In the genomic region with DNA sequence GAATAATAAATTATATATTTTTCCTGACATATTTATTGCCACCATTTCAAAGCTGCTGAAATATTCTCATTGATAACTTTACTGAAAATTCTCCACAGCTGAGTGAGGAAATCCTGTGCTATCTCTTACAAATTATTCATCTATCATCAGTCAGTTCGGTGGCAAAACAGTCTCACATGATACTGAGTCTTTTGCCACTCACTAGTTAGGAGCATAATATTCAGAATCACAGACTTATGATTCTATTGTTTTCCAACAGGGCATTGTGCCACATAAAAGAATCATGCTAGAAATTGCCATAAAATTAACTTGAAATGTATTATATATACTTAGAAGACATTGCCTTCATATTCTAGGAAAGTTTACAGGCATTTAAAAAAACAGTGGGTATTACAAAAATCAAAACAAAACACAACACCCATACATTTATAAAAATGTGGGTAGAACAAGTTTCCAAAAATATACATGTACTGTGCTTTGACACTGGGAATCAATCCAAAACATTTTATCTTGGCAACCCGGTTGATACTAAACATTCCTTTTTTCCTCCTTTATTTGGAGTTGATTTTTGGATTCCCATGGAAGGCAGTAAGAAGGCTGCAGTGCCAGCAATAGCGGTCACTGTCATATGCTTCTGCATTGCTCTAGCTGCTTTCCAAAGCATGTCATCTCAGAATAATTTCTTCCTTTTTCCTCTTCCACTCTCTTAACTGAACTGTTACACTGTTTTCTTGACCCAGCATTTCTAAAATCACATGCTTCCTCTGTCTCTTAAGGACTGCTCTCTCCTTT, we compare ENCODE assay signal across 2 cellular contexts.
TF ChIP-seq lines count a peak whose summit lies in the region.

No MANE protein-coding gene starts in this region.

TF ChIP-seq in liver, 16 proteins besides CTCF, POLR2A, EP300 and RAD21:
- peak; percentile 68 for TF ChIP-seq NR2F2 (IDR thresholded peaks at IDR 0.05)
- TF ChIP-seq, protein P1, sequence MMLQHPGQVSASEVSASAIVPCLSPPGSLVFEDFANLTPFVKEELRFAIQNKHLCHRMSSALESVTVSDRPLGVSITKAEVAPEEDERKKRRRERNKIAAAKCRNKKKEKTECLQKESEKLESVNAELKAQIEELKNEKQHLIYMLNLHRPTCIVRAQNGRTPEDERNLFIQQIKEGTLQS (IDR thresholded peaks at IDR 0.05), result no peak

TF ChIP-seq in HepG2, 621 proteins besides CTCF, POLR2A, EP300 and RAD21:
- TF ChIP-seq, protein P2, sequence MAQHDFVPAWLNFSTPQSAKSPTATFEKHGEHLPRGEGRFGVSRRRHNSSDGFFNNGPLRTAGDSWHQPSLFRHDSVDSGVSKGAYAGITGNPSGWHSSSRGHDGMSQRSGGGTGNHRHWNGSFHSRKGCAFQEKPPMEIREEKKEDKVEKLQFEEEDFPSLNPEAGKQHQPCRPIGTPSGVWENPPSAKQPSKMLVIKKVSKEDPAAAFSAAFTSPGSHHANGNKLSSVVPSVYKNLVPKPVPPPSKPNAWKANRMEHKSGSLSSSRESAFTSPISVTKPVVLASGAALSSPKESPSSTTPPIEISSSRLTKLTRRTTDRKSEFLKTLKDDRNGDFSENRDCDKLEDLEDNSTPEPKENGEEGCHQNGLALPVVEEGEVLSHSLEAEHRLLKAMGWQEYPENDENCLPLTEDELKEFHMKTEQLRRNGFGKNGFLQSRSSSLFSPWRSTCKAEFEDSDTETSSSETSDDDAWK (CRISPR knock-in tag; IDR thresholded peaks at IDR 0.05), result no peak
- TF ChIP-seq HNRNPH1 (optimal IDR thresholded peaks at IDR 0.05; ENCODE audit: low read depth, low read length) (no peak), ARNT (IDR thresholded peaks at IDR 0.05) (no peak), ZNF564 (CRISPR knock-in tag; IDR thresholded peaks at IDR 0.05) (no peak), FOXO1 (CRISPR knock-in tag; IDR thresholded peaks at IDR 0.05) (no peak), ZNF720 (CRISPR knock-in tag; IDR thresholded peaks at IDR 0.05) (no peak), AGO2 (optimal IDR thresholded peaks at IDR 0.05; ENCODE audit: low read depth, low read length) (no peak), RARG (CRISPR knock-in tag; IDR thresholded peaks at IDR 0.05; ENCODE audit: low read depth) (no peak), ZNF253 (CRISPR knock-in tag; IDR thresholded peaks at IDR 0.05; ENCODE audit: borderline replicate concordance) (no peak)
